ENCODE assay signal across 14 cellular contexts in genomic region chr1:24216730-24217129, GRCh38. TPM values are rescaled to one million over a fixed set of nuclear protein-coding genes. Genes with fewer than 3 reads are reported as not detected.
DNase-seq lines count a peak whose midpoint lies in the region; ATAC-seq and TF ChIP-seq lines count a peak whose summit lies in the region.
"Had no signal": no experiment of that assay in that cellular context is flagged by ENCODE, and none has a peak within 500 bp of the region (broad histone marks: within the 10 kb centered on the region; RNA-seq: fewer than 3 reads in every experiment).

No MANE protein-coding gene starts in this region.

- H3K27me3 ChIP-seq in SK-N-SH (ENCODE audit: insufficient read depth) (peaks cover 16% of the 10 kb centered on the region; the same call in 1 of the 2 replicates), PC-3 (ENCODE audit: low read length) (no peaks in the 10 kb centered on the region), upper lobe of left lung (peaks cover 0 to 4% (median 0%) of the 10 kb centered on the region in 4 donors)
- H3K27me3 ChIP-seq: Peyer's patch had no signal

- TF ChIP-seq EP300 in SK-N-SH (IDR thresholded peaks at IDR 0.05; ENCODE audit: borderline replicate concordance in 1 of 2, low read depth in 1 of 2, low read length in 1 of 2) (no peak), upper lobe of left lung (IDR thresholded peaks at IDR 0.05) (no peak)

- 40% methylated on average over 3 of the region's 4 CpGs for WGBS in SK-N-SH (ENCODE audit: low lambda C conversion rate)
- WGBS in upper lobe of left lung, 2 donors: 57 to 68% methylated on average over 3 of the region's 4 CpGs

- no peak overlapping the region for H3K4me3 ChIP-seq in SK-N-SH (ENCODE audit: low read depth in 2 of 2, low read length in 1 of 2)
- H3K4me3 ChIP-seq in PC-3 (ENCODE audit: low read length): no peak overlapping the region
- H3K4me3 ChIP-seq in upper lobe of left lung: no peak overlapping the region
- H3K4me3 ChIP-seq: Peyer's patch had no signal

- H2AFZ ChIP-seq in SK-N-SH (ENCODE audit: low read depth) (no peak overlapping the region), PC-3 (ENCODE audit: low read length) (peak overlapping the region; percentile 38; the same call in 1 of the 2 replicates)

- POLR2A ChIA-PET in SK-N-SH (lab: Yijun Ruan, JAX) (no interaction called here), PC-3 (lab: Charles Lee; ENCODE audit: unreplicated experiment) (no interaction called here)

- H4K20me1 ChIP-seq in SK-N-SH (ENCODE audit: insufficient read depth): no peaks in the 10 kb centered on the region
- no peaks in the 10 kb centered on the region for H4K20me1 ChIP-seq in PC-3 (ENCODE audit: low read length)

- no peak overlapping the region for H3K27ac ChIP-seq in SK-N-SH (ENCODE audit: low read depth in 2 of 2, low read length in 1 of 2)
- H3K27ac ChIP-seq in PC-3 (ENCODE audit: low read length): no peak overlapping the region
- no peak overlapping the region for H3K27ac ChIP-seq in upper lobe of left lung
- H3K27ac ChIP-seq: Peyer's patch had no signal

- no peak overlapping the region for H3K4me2 ChIP-seq in SK-N-SH
- H3K4me2 ChIP-seq in PC-3 (ENCODE audit: low read length): peak overlapping the region; percentile 64

- no peaks in the 10 kb centered on the region for H3K79me2 ChIP-seq in SK-N-SH (ENCODE audit: insufficient read depth)
- H3K79me2 ChIP-seq in PC-3 (ENCODE audit: low read length): no peaks in the 10 kb centered on the region

- H3K9me3 ChIP-seq in SK-N-SH (no peaks in the 10 kb centered on the region), PC-3 (ENCODE audit: low read length) (no peaks in the 10 kb centered on the region), upper lobe of left lung (no peaks in the 10 kb centered on the region)
- H3K9me3 ChIP-seq: Peyer's patch had no signal

- CTCF ChIA-PET in SK-N-SH (lab: Yijun Ruan, JAX) (interaction anchor here (1.0 to 2.3 kb wide), 3 partner anchors 15 to 175 kb away, joined by 6 read pairs; no protein-coding TSS in a partner anchor), PC-3 (lab: Charles Lee) (no interaction called here)

- peaks cover 10% of the 10 kb centered on the region for H3F3A ChIP-seq in SK-N-SH (replicated peaks; ENCODE audit: insufficient read depth)
- H3F3A ChIP-seq in PC-3 (ENCODE audit: low read length, unreplicated experiment): no peaks in the 10 kb centered on the region

- peaks cover 0 to 8% of the 10 kb centered on the region in 2 experiments; a peak in 1 of 4 replicates for H3K4me1 ChIP-seq in SK-N-SH (ENCODE audit: control insufficient read depth in 1 of 2, insufficient read depth in 2 of 2, low read depth in 1 of 2, low read length in 1 of 2)
- 0 out of 2 replicates have a peak, but pooled peaks cover 7% of the 10 kb centered on the region for H3K4me1 ChIP-seq in PC-3 (ENCODE audit: insufficient read depth, low read length)
- peaks cover 0 to 12% (median 7%) of the 10 kb centered on the region in 4 donors for H3K4me1 ChIP-seq in upper lobe of left lung
- H3K4me1 ChIP-seq: Peyer's patch had no signal

- BruUV-seq in PC-3 (replicated peaks; lab: Mats Ljungman, UMichigan): no TSS peak

- TF ChIP-seq CTCF in SK-N-SH (IDR thresholded peaks at IDR 0.05) (no peak), PC-3 (conservative IDR thresholded peaks at IDR 0.05; ENCODE audit: low read depth, low read length) (no peak), upper lobe of left lung (IDR thresholded peaks at IDR 0.05) (no peak)

- H3K9ac ChIP-seq in SK-N-SH (no peak overlapping the region), PC-3 (ENCODE audit: low read length) (no peak overlapping the region)

- TF ChIP-seq POLR2A in upper lobe of left lung (IDR thresholded peaks at IDR 0.05): no peak

- ATAC-seq in SK-N-SH treated with all-trans-retinoic acid at 6 μM for 48 hours (peak; percentile 46; the same call in 2 of the 3 replicates), PC-3 (peak; percentile 22; the same call in 1 of the 2 replicates), esophagus mucosa (peak; percentile 50), upper lobe of left lung (ENCODE audit: low FRiP score in 2 of 2) (peak; percentile 36 to 68), GM18517 (IDR thresholded peaks at IDR 0.05; ENCODE audit: unreplicated experiment) (no peak)

- H3K36me3 ChIP-seq in SK-N-SH (replicated peaks in 1 of 2; ENCODE audit: control insufficient read depth in 1 of 2, insufficient read depth in 2 of 2, low read length in 1 of 2) (no peaks in the 10 kb centered on the region), PC-3 (ENCODE audit: low read depth, low read length) (no peaks in the 10 kb centered on the region), upper lobe of left lung (no peaks in the 10 kb centered on the region)
- H3K36me3 ChIP-seq: Peyer's patch had no signal

- DNase-seq in SK-N-SH: no peak
- no peak for DNase-seq in PC-3
- DNase-seq in upper lobe of left lung: peak in 1 of 2 donors; percentile 27
- DNase-seq in EL: no peak
- DNase-seq in activated naive CD4-positive, alpha-beta T cell treated with Interleukin-2 at 50 U/mL for 16 hours: no peak
- DNase-seq: CD4-positive, alpha-beta T cell; MM.1S; NCI-H1417 treated with DMSO at 0.1 percent for 48 hours; NCI-H2081 treated with DMSO at 0.1 percent for 48 hours; Peyer's patch; SIG-M5 had no signal

- H3K9me2 ChIP-seq in SK-N-SH (no peaks in the 10 kb centered on the region), PC-3 (replicated peaks; ENCODE audit: low read length) (no peaks in the 10 kb centered on the region)

- intact Hi-C loops in PC-3 (cut with micrococcal nuclease): no loop called here

- no peak for TF ChIP-seq RAD21 in SK-N-SH (IDR thresholded peaks at IDR 0.05; ENCODE audit: low read length)

TF ChIP-seq in SK-N-SH treated with all-trans-retinoic acid at 6 μM for 48 hours, 23 proteins besides CTCF, POLR2A, EP300 and RAD21:
- TF ChIP-seq PPARA (CRISPR knock-in tag; IDR thresholded peaks at IDR 0.05; ENCODE audit: borderline replicate concordance) (no peak), GLIS3 (CRISPR knock-in tag; IDR thresholded peaks at IDR 0.05) (no peak), OSR1 (CRISPR knock-in tag; IDR thresholded peaks at IDR 0.05) (no peak), POU6F1 (CRISPR knock-in tag; IDR thresholded peaks at IDR 0.05; ENCODE audit: borderline replicate concordance, low read depth) (no peak)
TF ChIP-seq in SK-N-SH treated with all-trans-retinoic acid at 6 μM for 48 hours: peak in this region for 0.

TF ChIP-seq in SK-N-SH, 30 proteins besides CTCF, POLR2A, EP300 and RAD21 (continues in another document):
- TF ChIP-seq NRF1 (IDR thresholded peaks at IDR 0.05; ENCODE audit: low read depth, low read length) (no peak), USF1 (IDR thresholded peaks at IDR 0.05; ENCODE audit: borderline replicate concordance, low read depth) (no peak), FOXJ3 (CRISPR knock-in tag; IDR thresholded peaks at IDR 0.05) (no peak), USF2 (IDR thresholded peaks at IDR 0.05; ENCODE audit: borderline replicate concordance, low read depth, low read length) (no peak), EZH2phosphoT487 (IDR thresholded peaks at IDR 0.05; ENCODE audit: borderline replicate concordance, low read depth) (no peak), POLR2AphosphoS5 (IDR thresholded peaks at IDR 0.05; ENCODE audit: low read depth, low read length) (no peak), IRF3 (IDR thresholded peaks at IDR 0.05; ENCODE audit: low read depth, low read length) (no peak), ZBTB33 (IDR thresholded peaks at IDR 0.05; ENCODE audit: borderline replicate concordance, low read depth) (no peak), ELF1 (IDR thresholded peaks at IDR 0.05) (no peak), TEAD4 (IDR thresholded peaks at IDR 0.05; ENCODE audit: borderline replicate concordance, insufficient read depth) (no peak), JUND (IDR thresholded peaks at IDR 0.05) (no peak)

RNA-seq across cellular contexts. Expression of gene IFNLR1, which starts 29.6 kb away (rescaled TPM):
- polyA plus RNA-seq in SK-N-SH (2012; rRNA removed): 0.29 and 0.30 TPM in 2 replicates
- 0.14 and 0.20 TPM in 2 replicates for polyA plus RNA-seq in SK-N-SH (2012; cell fraction: cytosol; rRNA removed)
- 0.13 and 0.16 TPM in 2 replicates for polyA plus RNA-seq in SK-N-SH (2012; cell fraction: nucleus; rRNA removed)
- total RNA-seq in PC-3 (2014; rRNA removed): 8.9 and 9.5 TPM in 2 replicates
- total RNA-seq in esophagus mucosa: 4.0 TPM
- 10 to 100 TPM in 2 of 6 donors, 1 to 10 TPM in 4; 4.1 to 15.5 (median 6.8) TPM for total RNA-seq in upper lobe of left lung
